Comparison of ENCODE assay signal across 28 cellular contexts in genomic region chr16:10605636-10606035, GRCh38.
"Had no signal": no experiment of that assay in that cellular context is flagged by ENCODE, and none has a peak within 500 bp of the region (broad histone marks: within the 10 kb centered on the region; RNA-seq: fewer than 3 reads in every experiment).

No MANE protein-coding gene starts in this region.

- H3K4me1 ChIP-seq: colonic mucosa had no signal

- DNase-seq: colonic mucosa; cortex of kidney; dermis blood vessel endothelial cell; dorsolateral prefrontal cortex; effector CD4-positive, alpha-beta T cell; effector CD8-positive, alpha-beta T cell; effector memory CD4-positive, alpha-beta T cell; effector memory CD8-positive, alpha-beta T cell; endodermal cell; erythroblast; esophagus squamous epithelium; foreskin fibroblast; foreskin keratinocyte; foreskin melanocyte; gastrocnemius medialis; glutamatergic neuron; head of caudate nucleus; heart left ventricle; heart right ventricle had no signal

- H3K36me3 ChIP-seq: colonic mucosa, esophagus muscularis mucosa, esophagus squamous epithelium, gastrocnemius medialis, gastroesophageal sphincter, heart left ventricle, heart right ventricle had no signal

- H3K4me3 ChIP-seq: colonic mucosa, coronary artery, dorsolateral prefrontal cortex, esophagus muscularis mucosa, esophagus squamous epithelium, gastrocnemius medialis, gastroesophageal sphincter, heart left ventricle, heart right ventricle had no signal

- FAIRE-seq: colon, endometrium, endothelial cell of umbilical vein, frontal cortex had no signal

- H3K9me3 ChIP-seq: colonic mucosa, esophagus muscularis mucosa, esophagus squamous epithelium, gastrocnemius medialis, gastroesophageal sphincter, heart left ventricle had no signal

- ATAC-seq: effector memory CD8-positive, alpha-beta T cell; esophagus mucosa; foreskin keratinocyte; gastrocnemius medialis; gastroesophageal sphincter; heart left ventricle; heart right ventricle had no signal

- H3K27me3 ChIP-seq: colonic mucosa, dorsolateral prefrontal cortex, esophagus muscularis mucosa, esophagus squamous epithelium, foreskin keratinocyte, gastrocnemius medialis, gastroesophageal sphincter, heart left ventricle, heart right ventricle had no signal

- H3K27ac ChIP-seq: colonic mucosa, coronary artery, dorsolateral prefrontal cortex, epithelial cell of prostate, esophagus muscularis mucosa, esophagus squamous epithelium, foreskin keratinocyte, gastrocnemius medialis, gastroesophageal sphincter, heart left ventricle, heart right ventricle had no signal
